2 cellular contexts compared by ENCODE assay signal in genomic region chr5:159341145-159341544, GRCh38.
TF ChIP-seq lines count a peak whose summit lies in the region.

No MANE protein-coding gene starts in this region.

TF ChIP-seq in SK-N-SH treated with all-trans-retinoic acid at 6 μM for 48 hours, 23 proteins besides CTCF, POLR2A, EP300 and RAD21 (continued from another document):
- TF ChIP-seq POU6F1 (CRISPR knock-in tag; IDR thresholded peaks at IDR 0.05; ENCODE audit: borderline replicate concordance, low read depth) (no peak), ZFP30 (CRISPR knock-in tag; IDR thresholded peaks at IDR 0.05) (no peak), CSDC2 (CRISPR knock-in tag; IDR thresholded peaks at IDR 0.05) (no peak), GLIS3 (CRISPR knock-in tag; IDR thresholded peaks at IDR 0.05) (no peak), ISL1 (CRISPR knock-in tag; IDR thresholded peaks at IDR 0.05) (no peak), PATZ1 (CRISPR knock-in tag; IDR thresholded peaks at IDR 0.05; ENCODE audit: borderline replicate concordance) (no peak), OSR1 (CRISPR knock-in tag; IDR thresholded peaks at IDR 0.05) (no peak)
- TF ChIP-seq, protein P1, sequence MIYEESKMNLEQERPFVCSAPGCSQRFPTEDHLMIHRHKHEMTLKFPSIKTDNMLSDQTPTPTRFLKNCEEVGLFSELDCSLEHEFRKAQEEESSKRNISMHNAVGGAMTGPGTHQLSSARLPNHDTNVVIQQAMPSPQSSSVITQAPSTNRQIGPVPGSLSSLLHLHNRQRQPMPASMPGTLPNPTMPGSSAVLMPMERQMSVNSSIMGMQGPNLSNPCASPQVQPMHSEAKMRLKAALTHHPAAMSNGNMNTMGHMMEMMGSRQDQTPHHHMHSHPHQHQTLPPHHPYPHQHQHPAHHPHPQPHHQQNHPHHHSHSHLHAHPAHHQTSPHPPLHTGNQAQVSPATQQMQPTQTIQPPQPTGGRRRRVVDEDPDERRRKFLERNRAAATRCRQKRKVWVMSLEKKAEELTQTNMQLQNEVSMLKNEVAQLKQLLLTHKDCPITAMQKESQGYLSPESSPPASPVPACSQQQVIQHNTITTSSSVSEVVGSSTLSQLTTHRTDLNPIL (CRISPR knock-in tag; IDR thresholded peaks at IDR 0.05; ENCODE audit: low read depth): no peak
- TF ChIP-seq, protein P2, sequence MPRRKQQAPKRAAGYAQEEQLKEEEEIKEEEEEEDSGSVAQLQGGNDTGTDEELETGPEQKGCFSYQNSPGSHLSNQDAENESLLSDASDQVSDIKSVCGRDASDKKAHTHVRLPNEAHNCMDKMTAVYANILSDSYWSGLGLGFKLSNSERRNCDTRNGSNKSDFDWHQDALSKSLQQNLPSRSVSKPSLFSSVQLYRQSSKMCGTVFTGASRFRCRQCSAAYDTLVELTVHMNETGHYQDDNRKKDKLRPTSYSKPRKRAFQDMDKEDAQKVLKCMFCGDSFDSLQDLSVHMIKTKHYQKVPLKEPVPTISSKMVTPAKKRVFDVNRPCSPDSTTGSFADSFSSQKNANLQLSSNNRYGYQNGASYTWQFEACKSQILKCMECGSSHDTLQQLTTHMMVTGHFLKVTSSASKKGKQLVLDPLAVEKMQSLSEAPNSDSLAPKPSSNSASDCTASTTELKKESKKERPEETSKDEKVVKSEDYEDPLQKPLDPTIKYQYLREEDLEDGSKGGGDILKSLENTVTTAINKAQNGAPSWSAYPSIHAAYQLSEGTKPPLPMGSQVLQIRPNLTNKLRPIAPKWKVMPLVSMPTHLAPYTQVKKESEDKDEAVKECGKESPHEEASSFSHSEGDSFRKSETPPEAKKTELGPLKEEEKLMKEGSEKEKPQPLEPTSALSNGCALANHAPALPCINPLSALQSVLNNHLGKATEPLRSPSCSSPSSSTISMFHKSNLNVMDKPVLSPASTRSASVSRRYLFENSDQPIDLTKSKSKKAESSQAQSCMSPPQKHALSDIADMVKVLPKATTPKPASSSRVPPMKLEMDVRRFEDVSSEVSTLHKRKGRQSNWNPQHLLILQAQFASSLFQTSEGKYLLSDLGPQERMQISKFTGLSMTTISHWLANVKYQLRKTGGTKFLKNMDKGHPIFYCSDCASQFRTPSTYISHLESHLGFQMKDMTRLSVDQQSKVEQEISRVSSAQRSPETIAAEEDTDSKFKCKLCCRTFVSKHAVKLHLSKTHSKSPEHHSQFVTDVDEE (CRISPR knock-in tag; IDR thresholded peaks at IDR 0.05): no peak
- TF ChIP-seq, protein P3, sequence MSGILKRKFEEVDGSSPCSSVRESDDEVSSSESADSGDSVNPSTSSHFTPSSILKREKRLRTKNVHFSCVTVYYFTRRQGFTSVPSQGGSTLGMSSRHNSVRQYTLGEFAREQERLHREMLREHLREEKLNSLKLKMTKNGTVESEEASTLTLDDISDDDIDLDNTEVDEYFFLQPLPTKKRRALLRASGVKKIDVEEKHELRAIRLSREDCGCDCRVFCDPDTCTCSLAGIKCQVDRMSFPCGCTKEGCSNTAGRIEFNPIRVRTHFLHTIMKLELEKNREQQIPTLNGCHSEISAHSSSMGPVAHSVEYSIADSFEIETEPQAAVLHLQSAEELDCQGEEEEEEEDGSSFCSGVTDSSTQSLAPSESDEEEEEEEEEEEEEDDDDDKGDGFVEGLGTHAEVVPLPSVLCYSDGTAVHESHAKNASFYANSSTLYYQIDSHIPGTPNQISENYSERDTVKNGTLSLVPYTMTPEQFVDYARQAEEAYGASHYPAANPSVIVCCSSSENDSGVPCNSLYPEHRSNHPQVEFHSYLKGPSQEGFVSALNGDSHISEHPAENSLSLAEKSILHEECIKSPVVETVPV (CRISPR knock-in tag; IDR thresholded peaks at IDR 0.05): no peak
TF ChIP-seq in SK-N-SH treated with all-trans-retinoic acid at 6 μM for 48 hours: peak in this region for 0.

TF ChIP-seq in SK-N-SH, 30 proteins besides CTCF, POLR2A, EP300 and RAD21 (continued from another document):
- TF ChIP-seq, protein P4, sequence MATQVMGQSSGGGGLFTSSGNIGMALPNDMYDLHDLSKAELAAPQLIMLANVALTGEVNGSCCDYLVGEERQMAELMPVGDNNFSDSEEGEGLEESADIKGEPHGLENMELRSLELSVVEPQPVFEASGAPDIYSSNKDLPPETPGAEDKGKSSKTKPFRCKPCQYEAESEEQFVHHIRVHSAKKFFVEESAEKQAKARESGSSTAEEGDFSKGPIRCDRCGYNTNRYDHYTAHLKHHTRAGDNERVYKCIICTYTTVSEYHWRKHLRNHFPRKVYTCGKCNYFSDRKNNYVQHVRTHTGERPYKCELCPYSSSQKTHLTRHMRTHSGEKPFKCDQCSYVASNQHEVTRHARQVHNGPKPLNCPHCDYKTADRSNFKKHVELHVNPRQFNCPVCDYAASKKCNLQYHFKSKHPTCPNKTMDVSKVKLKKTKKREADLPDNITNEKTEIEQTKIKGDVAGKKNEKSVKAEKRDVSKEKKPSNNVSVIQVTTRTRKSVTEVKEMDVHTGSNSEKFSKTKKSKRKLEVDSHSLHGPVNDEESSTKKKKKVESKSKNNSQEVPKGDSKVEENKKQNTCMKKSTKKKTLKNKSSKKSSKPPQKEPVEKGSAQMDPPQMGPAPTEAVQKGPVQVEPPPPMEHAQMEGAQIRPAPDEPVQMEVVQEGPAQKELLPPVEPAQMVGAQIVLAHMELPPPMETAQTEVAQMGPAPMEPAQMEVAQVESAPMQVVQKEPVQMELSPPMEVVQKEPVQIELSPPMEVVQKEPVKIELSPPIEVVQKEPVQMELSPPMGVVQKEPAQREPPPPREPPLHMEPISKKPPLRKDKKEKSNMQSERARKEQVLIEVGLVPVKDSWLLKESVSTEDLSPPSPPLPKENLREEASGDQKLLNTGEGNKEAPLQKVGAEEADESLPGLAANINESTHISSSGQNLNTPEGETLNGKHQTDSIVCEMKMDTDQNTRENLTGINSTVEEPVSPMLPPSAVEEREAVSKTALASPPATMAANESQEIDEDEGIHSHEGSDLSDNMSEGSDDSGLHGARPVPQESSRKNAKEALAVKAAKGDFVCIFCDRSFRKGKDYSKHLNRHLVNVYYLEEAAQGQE (IDR thresholded peaks at IDR 0.05; ENCODE audit: low read depth, low read length): no peak
- no peak for TF ChIP-seq EZH2phosphoT487 (IDR thresholded peaks at IDR 0.05; ENCODE audit: borderline replicate concordance, low read depth)
- no peak for TF ChIP-seq TCF12 (IDR thresholded peaks at IDR 0.05)
- no peak for TF ChIP-seq NFIC (IDR thresholded peaks at IDR 0.05; ENCODE audit: borderline replicate concordance)
- no peak for TF ChIP-seq YY1 (IDR thresholded peaks at IDR 0.05; ENCODE audit: low read depth)
- TF ChIP-seq, protein P5, sequence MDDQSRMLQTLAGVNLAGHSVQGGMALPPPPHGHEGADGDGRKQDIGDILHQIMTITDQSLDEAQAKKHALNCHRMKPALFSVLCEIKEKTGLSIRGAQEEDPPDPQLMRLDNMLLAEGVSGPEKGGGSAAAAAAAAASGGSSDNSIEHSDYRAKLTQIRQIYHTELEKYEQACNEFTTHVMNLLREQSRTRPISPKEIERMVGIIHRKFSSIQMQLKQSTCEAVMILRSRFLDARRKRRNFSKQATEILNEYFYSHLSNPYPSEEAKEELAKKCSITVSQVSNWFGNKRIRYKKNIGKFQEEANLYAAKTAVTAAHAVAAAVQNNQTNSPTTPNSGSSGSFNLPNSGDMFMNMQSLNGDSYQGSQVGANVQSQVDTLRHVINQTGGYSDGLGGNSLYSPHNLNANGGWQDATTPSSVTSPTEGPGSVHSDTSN (IDR thresholded peaks at IDR 0.05): no peak
- no peak for TF ChIP-seq GABPA (IDR thresholded peaks at IDR 0.05; ENCODE audit: low read depth)
- no peak for TF ChIP-seq MEF2A (IDR thresholded peaks at IDR 0.05; ENCODE audit: borderline replicate concordance, low read depth)
- TF ChIP-seq, protein P6, sequence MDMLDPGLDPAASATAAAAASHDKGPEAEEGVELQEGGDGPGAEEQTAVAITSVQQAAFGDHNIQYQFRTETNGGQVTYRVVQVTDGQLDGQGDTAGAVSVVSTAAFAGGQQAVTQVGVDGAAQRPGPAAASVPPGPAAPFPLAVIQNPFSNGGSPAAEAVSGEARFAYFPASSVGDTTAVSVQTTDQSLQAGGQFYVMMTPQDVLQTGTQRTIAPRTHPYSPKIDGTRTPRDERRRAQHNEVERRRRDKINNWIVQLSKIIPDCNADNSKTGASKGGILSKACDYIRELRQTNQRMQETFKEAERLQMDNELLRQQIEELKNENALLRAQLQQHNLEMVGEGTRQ (IDR thresholded peaks at IDR 0.05; ENCODE audit: borderline replicate concordance, low read depth, low read length): no peak
- no peak for TF ChIP-seq RCOR1 (IDR thresholded peaks at IDR 0.05; ENCODE audit: low read length)
- no peak for TF ChIP-seq MAX (IDR thresholded peaks at IDR 0.05; ENCODE audit: low read depth)
- TF ChIP-seq FOXJ3 (CRISPR knock-in tag; IDR thresholded peaks at IDR 0.05): no peak
- TF ChIP-seq MXI1 (IDR thresholded peaks at IDR 0.05; ENCODE audit: low read depth, low read length): no peak
TF ChIP-seq in SK-N-SH: peak in this region for 0.
